Comparison of ENCODE assay signal across 1 cellular context in genomic region chr12:124754949-124755800, GRCh38.
TF ChIP-seq lines count a peak whose summit lies in the region.

No MANE protein-coding gene starts in this region.

TF ChIP-seq in K562, 482 proteins besides CTCF, POLR2A, EP300 and RAD21 (continued from another document):
- no peak for TF ChIP-seq ZHX1 (conservative IDR thresholded peaks at IDR 0.05; ENCODE audit: low read length)
- no peak for TF ChIP-seq SMARCA5 (IDR thresholded peaks at IDR 0.05)
- TF ChIP-seq SMC3 (conservative IDR thresholded peaks at IDR 0.05; ENCODE audit: insufficient read depth, low read depth, low read length): no peak
- TF ChIP-seq ZKSCAN3 (CRISPR knock-in tag; IDR thresholded peaks at IDR 0.05): no peak
- no peak for TF ChIP-seq BMI1 (IDR thresholded peaks at IDR 0.05; ENCODE audit: low read length)
- TF ChIP-seq ZNF583 (CRISPR knock-in tag; IDR thresholded peaks at IDR 0.05): no peak
